In the genomic region with DNA sequence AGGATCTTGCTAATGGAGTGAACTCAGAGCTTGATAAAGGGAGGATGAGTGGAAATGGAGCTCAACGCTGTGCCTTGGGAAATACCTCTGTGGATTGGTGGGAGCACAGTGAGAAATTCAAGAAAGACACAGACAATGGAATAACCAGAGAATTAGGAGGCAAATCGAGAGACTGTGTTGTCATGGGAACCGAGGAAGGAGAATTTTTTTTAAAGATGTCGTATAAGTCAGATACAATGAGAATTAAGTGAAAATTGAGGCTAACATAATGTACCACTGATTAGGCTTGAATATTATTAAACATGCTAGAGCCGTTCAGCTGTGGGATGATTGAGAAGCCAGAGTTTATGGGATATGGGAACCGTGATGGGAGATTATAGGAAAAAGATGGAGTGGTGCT, we compare ENCODE assay signal across 23 cellular contexts.
"Had no signal": no experiment of that assay in that cellular context is flagged by ENCODE, and none has a peak within 500 bp of the region (broad histone marks: within the 10 kb centered on the region; RNA-seq: fewer than 3 reads in every experiment).

No MANE protein-coding gene starts in this region.

- FAIRE-seq: kidney, pancreas had no signal

- H3K27ac ChIP-seq: colonic mucosa, epithelial cell of prostate, gastrocnemius medialis, pancreas, stomach, testis, tibial artery had no signal

- H3K36me3 ChIP-seq: colonic mucosa, gastrocnemius medialis, pancreas, stomach, tibial artery had no signal

- H3K4me3 ChIP-seq: colonic mucosa, gastrocnemius medialis, lung, pancreas, smooth muscle cell, stomach, testis, tibial artery had no signal

- H3K4me1 ChIP-seq: colonic mucosa, gastrocnemius medialis, pancreas had no signal

- H3K27me3 ChIP-seq: colonic mucosa, gastrocnemius medialis, pancreas, stomach, testis, tibial artery had no signal

- DNase-seq: colonic mucosa; effector CD8-positive, alpha-beta T cell; endodermal cell; foreskin fibroblast; gastrocnemius medialis; kidney; natural killer cell; occipital lobe; pancreas; stimulated activated CD4-positive, alpha-beta T cell treated with anti-CD3 and anti-CD28 coated beads, Interleukin-12 subunit alpha, Interleukin-12 subunit beta, amount 100 ng/mL, for 4 hours; stimulated activated CD4-positive, alpha-beta T cell treated with anti-CD3 and anti-CD28 coated beads, Interleukin-1b, Interleukin-23, amount 100 ng/mL, for 48 hours; stimulated activated CD4-positive, alpha-beta T cell treated with anti-CD3 and anti-CD28 coated beads, Interleukin-4, amount 100 ng/mL, for 24 hours; stimulated activated naive CD4-positive, alpha-beta T cell treated with Interleukin-2 at 50 U/mL for 16 hours; stomach; testis; tibial artery had no signal

- H3K4me2 ChIP-seq: smooth muscle cell had no signal

- H3K9me3 ChIP-seq: colonic mucosa, gastrocnemius medialis, pancreas, stomach, testis, tibial artery had no signal

- ATAC-seq: esophagus mucosa; gastrocnemius medialis; left lobe of liver; natural killer cell; pancreas; sciatic nerve; stimulated activated effector memory CD8-positive, alpha-beta T cell treated with anti-CD3 and anti-CD28 coated beads, Interleukin-12 subunit alpha, Interleukin-12 subunit beta, amount 100 ng/mL, for 72 hours had no signal
